In genomic region chrX:10048695-10049094, GRCh38 we compare ENCODE assay signal across 17 cellular contexts.
DNase-seq lines count a peak whose midpoint lies in the region; ATAC-seq, FAIRE-seq and TF ChIP-seq lines count a peak whose summit lies in the region.
"Had no signal": no experiment of that assay in that cellular context is flagged by ENCODE, and none has a peak within 500 bp of the region (broad histone marks: within the 10 kb centered on the region; RNA-seq: fewer than 3 reads in every experiment).

No MANE protein-coding gene starts in this region.

- H3K36me3 Mint-ChIP-seq in endothelial cell (ENCODE audit: low read depth, unreplicated experiment): peaks cover 3% of the 10 kb centered on the region
- H3K36me3 Mint-ChIP-seq: T-cell had no signal

- H3K27ac Mint-ChIP-seq in endothelial cell (ENCODE audit: unreplicated experiment): peak overlapping the region; percentile 97
- H3K27ac Mint-ChIP-seq: effector memory CD8-positive, alpha-beta T cell; T-cell had no signal

- H3K4me3 Mint-ChIP-seq in endothelial cell (ENCODE audit: unreplicated experiment): no peak overlapping the region
- H3K4me3 Mint-ChIP-seq: effector memory CD8-positive, alpha-beta T cell; T-cell had no signal

- no peaks in the 10 kb centered on the region for H3K36me3 ChIP-seq in heart right ventricle
- H3K36me3 ChIP-seq in neuronal stem cell (replicated peaks in 1 of 2; ENCODE audit: control insufficient read depth in 2 of 2, insufficient read depth in 2 of 2, low read length in 2 of 2): no peaks in the 10 kb centered on the region

- H3K9me3 Mint-ChIP-seq in endothelial cell (ENCODE audit: unreplicated experiment): no peaks in the 10 kb centered on the region
- H3K9me3 Mint-ChIP-seq: effector memory CD8-positive, alpha-beta T cell; T-cell had no signal

- 31 to 36% methylated on average over 7 of the region's 7 CpGs for WGBS in heart right ventricle, 2 donors
- WGBS in neuronal stem cell (ENCODE audit: extremely low coverage in 2 of 2, insufficient read length in 2 of 2, insufficient replicate concordance in 1 of 2), 2 donors: no CpG with 5 or more reads among the region's 7 CpGs

- DNase-seq in heart right ventricle (no peak), Right ventricle myocardium inferior (ENCODE audit: missing footprints) (no peak), endothelial cell (ENCODE audit: low spot score) (no peak), neuronal stem cell (ENCODE audit: low spot score) (no peak), medulla oblongata (ENCODE audit: extremely low spot score) (no peak), D721Med (ENCODE audit: insufficient read length, low spot score) (no peak), GM19240 (ENCODE audit: insufficient read length, low spot score) (no peak)
- DNase-seq: ACHN; DND-41; effector memory CD8-positive, alpha-beta T cell; foreskin keratinocyte; MM.1S; NCI-H1694; NCI-H524; stimulated activated CD4-positive, alpha-beta T cell treated with anti-CD3 and anti-CD28 coated beads, Interleukin-2, amount 100 ng/mL, for 24 hours; T-cell had no signal

- H2BK15ac ChIP-seq in neuronal stem cell (ENCODE audit: low read length): no peak overlapping the region

- peaks cover 10% of the 10 kb centered on the region for H3K79me1 ChIP-seq in neuronal stem cell (ENCODE audit: low read depth, low read length)

- no peak overlapping the region for H2BK120ac ChIP-seq in neuronal stem cell (ENCODE audit: low read depth, low read length)

- H4K91ac ChIP-seq in neuronal stem cell (ENCODE audit: low read depth, low read length, poor library complexity): no peak overlapping the region

- H3K9me3 ChIP-seq in heart right ventricle (no peaks in the 10 kb centered on the region), neuronal stem cell (replicated peaks in 1 of 2; ENCODE audit: control insufficient read depth in 2 of 2, insufficient read depth in 1 of 2, low read depth in 1 of 2, low read length in 2 of 2) (no peaks in the 10 kb centered on the region)

- H3K23ac ChIP-seq in neuronal stem cell (ENCODE audit: low read depth, low read length, poor library complexity): no peak overlapping the region

- FAIRE-seq in D721Med (lab: Jason Lieb, UNC): no peak

- no peak overlapping the region for H3K4me2 ChIP-seq in neuronal stem cell (ENCODE audit: insufficient read depth, low read length, poor library complexity, severe bottlenecking)

- intact Hi-C loops in heart right ventricle (cut with DNase I) (loop anchor here in 1 of 10 donors (5.0 kb wide), 1 partner anchor 36 kb away; no protein-coding TSS in a partner anchor), Right ventricle myocardium inferior (cut with DNase I) (no loop called here)

- H3K4me1 ChIP-seq in heart right ventricle (peaks cover 0 to 99% (median 74%) of the 10 kb centered on the region in 9 donors), neuronal stem cell (ENCODE audit: control insufficient read depth in 2 of 2, insufficient read depth in 1 of 2, low read depth in 1 of 2, low read length in 2 of 2) (peaks cover 15 to 19% of the 10 kb centered on the region in 2 donors)

- H3K14ac ChIP-seq in neuronal stem cell (ENCODE audit: low read length): no peak overlapping the region

- peak overlapping the region; percentile 58 for H2BK12ac ChIP-seq in neuronal stem cell (ENCODE audit: low read length)

- no peak overlapping the region for H2BK5ac ChIP-seq in neuronal stem cell (ENCODE audit: low read length)

- H3K27me3 ChIP-seq in heart right ventricle (peaks cover 0 to 3% (median 0%) of the 10 kb centered on the region in 7 donors), neuronal stem cell (ENCODE audit: control insufficient read depth in 3 of 3, insufficient read depth in 3 of 3, low read depth in 1 of 3, low read length in 3 of 3) (no peaks in the 10 kb centered on the region)
- H3K27me3 ChIP-seq: foreskin keratinocyte had no signal

- TF ChIP-seq CTCF in heart right ventricle (IDR thresholded peaks at IDR 0.05) (no peak), endothelial cell (IDR thresholded peaks at IDR 0.05; ENCODE audit: unreplicated experiment) (no peak), D721Med (IDR thresholded peaks at IDR 0.05; ENCODE audit: insufficient read depth, missing control alignments) (no peak)

- ATAC-seq in heart right ventricle: peak in 1 of 8 donors; percentile 7
- no peak for ATAC-seq in Right ventricle myocardium inferior
- no peak for ATAC-seq in GM21515 (IDR thresholded peaks at IDR 0.05; ENCODE audit: unreplicated experiment)
- ATAC-seq: effector memory CD8-positive, alpha-beta T cell; foreskin keratinocyte; T-cell had no signal

- no peak overlapping the region for H3K18ac ChIP-seq in neuronal stem cell (ENCODE audit: low read length)

- H3K4me3 ChIP-seq in heart right ventricle (no peak overlapping the region), neuronal stem cell (ENCODE audit: low read length in 2 of 2) (no peak overlapping the region)

- H4K8ac ChIP-seq in neuronal stem cell (ENCODE audit: low read depth, low read length): no peak overlapping the region

- H2AFZ ChIP-seq in neuronal stem cell (ENCODE audit: low read length): no peak overlapping the region

- H3K27me3 Mint-ChIP-seq in endothelial cell (ENCODE audit: unreplicated experiment): peaks cover 4% of the 10 kb centered on the region
- H3K27me3 Mint-ChIP-seq: effector memory CD8-positive, alpha-beta T cell; T-cell had no signal

- peak overlapping the region in 9 of 10 donors; percentile 28 to 77 (median 55) for H3K27ac ChIP-seq in heart right ventricle
- H3K27ac ChIP-seq in neuronal stem cell (replicated peaks; ENCODE audit: low read length): no peak overlapping the region
- H3K27ac ChIP-seq: foreskin keratinocyte had no signal

- H3K4me1 Mint-ChIP-seq in endothelial cell (ENCODE audit: unreplicated experiment): peaks cover 31% of the 10 kb centered on the region

- H3K9ac ChIP-seq in neuronal stem cell (ENCODE audit: low read depth, low read length, poor library complexity): no peak overlapping the region

- no peak overlapping the region for H3K4ac ChIP-seq in neuronal stem cell (ENCODE audit: low read length)

- no peak overlapping the region for H2AK5ac ChIP-seq in neuronal stem cell (ENCODE audit: low read depth, low read length)
